ENCODE assay signal across 20 cellular contexts in the genomic region with DNA sequence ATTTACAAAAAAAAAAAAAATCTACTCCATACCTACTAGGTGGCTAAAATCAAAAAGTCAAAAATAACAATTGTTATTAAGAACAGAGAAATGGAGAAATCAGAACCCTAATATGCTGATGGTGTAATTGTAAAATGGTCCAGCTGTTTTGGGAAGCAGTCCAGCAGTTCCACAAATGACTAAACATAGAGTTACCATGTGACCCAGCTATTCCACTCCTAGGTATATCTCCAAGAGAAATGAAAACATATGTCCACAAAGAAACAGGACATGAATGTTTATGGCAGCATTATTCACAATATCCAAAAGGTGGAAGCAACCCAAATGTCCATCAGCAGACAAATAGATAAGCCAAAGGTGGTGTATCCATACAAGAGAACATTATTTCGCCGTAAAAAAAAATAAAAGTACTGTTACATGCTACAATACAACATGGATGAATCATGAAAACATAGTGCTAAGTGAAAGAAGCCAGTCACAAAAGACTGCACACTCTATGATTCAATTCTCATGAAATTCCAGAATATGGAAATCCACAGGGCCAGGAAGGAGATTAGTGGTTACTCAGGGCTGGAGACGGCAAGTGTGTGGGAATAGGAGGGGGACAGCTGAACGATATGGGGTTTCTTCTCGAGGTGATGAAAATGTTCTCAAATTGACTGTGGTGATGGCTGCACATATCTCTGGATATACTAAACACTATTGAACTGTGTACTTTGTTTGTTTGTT. TPM values are rescaled to one million over a fixed set of nuclear protein-coding genes. Genes with fewer than 3 reads are reported as not detected.
A peak's percentile ranks its signal among the peaks of the same experiment; 100 is the strongest.
DNase-seq lines count a peak whose midpoint lies in the region; ATAC-seq and TF ChIP-seq lines count a peak whose summit lies in the region.
"Had no signal": no experiment of that assay in that cellular context is flagged by ENCODE, and none has a peak within 500 bp of the region (broad histone marks: within the 10 kb centered on the region; RNA-seq: fewer than 3 reads in every experiment).

No MANE protein-coding gene starts in this region.

- in situ Hi-C loops in IMR-90 (cut with MboI; ENCODE audit: low sequenced_read_pairs), result no loop called here

- H3K4me1 Mint-ChIP-seq in Calu3 (ENCODE audit: low read depth, unreplicated experiment) (peaks cover 27% of the 10 kb centered on the region), memory B cell (peaks cover 9% of the 10 kb centered on the region)

- H2BK120ac ChIP-seq in IMR-90 (ENCODE audit: low read depth, low read length), result peak overlapping the region; percentile 30; the same call in 1 of the 2 replicates

- H3K4ac ChIP-seq in IMR-90 (ENCODE audit: low read depth, low read length), result no peak overlapping the region

- H3K4me1 ChIP-seq in IMR-90 (ENCODE audit: control insufficient read depth, insufficient read depth, low read length) (peaks cover 16% of the 10 kb centered on the region), fibroblast of lung (ENCODE audit: control insufficient read depth, extremely low read depth, insufficient read depth, low read length) (peaks cover 18% of the 10 kb centered on the region)

- H3K79me1 ChIP-seq in IMR-90 (ENCODE audit: low read depth in 1 of 2, low read length in 2 of 2), result no peaks in the 10 kb centered on the region

- no peak overlapping the region for H2BK15ac ChIP-seq in IMR-90 (ENCODE audit: low read depth, low read length)

- H3K9ac ChIP-seq in IMR-90 (ENCODE audit: low read depth, low read length) (no peak overlapping the region), fibroblast of lung (ENCODE audit: insufficient read depth, low read length) (no peak overlapping the region)
- H3K9ac ChIP-seq: BLaER1 treated with 17β-estradiol and CSF1 and Interleukin-3, amounts not matched to agents 10 nM and 100 nM had no signal

- no peaks in the 10 kb centered on the region for H3K9me3 Mint-ChIP-seq in Calu3 (ENCODE audit: low read depth, unreplicated experiment)
- no peaks in the 10 kb centered on the region for H3K9me3 Mint-ChIP-seq in memory B cell
- H3K9me3 Mint-ChIP-seq: CD8-positive, alpha-beta T cell; IgD-negative memory B cell had no signal

- H3K4me2 ChIP-seq in IMR-90 (ENCODE audit: low read depth, low read length) (no peak overlapping the region), fibroblast of lung (ENCODE audit: extremely low read depth, insufficient read depth, low read length) (no peak overlapping the region)
- H3K4me2 ChIP-seq: BLaER1 treated with 17β-estradiol and CSF1 and Interleukin-3, amounts not matched to agents 10 nM and 100 nM had no signal

- H3K36me3 ChIP-seq in IMR-90 (ENCODE audit: control insufficient read depth, insufficient read depth, low read length), result no peaks in the 10 kb centered on the region
- no peaks in the 10 kb centered on the region for H3K36me3 ChIP-seq in fibroblast of lung (ENCODE audit: control insufficient read depth, insufficient read depth, low read length)
- H3K36me3 ChIP-seq: BLaER1 treated with 17β-estradiol and CSF1 and Interleukin-3, amounts not matched to agents 10 nM and 100 nM; Peyer's patch; SJSA1 had no signal

- POLR2A ChIA-PET in IMR-90 (lab: Charles Lee; ENCODE audit: unreplicated experiment), result no interaction called here

- no peak overlapping the region for H3K18ac ChIP-seq in IMR-90 (ENCODE audit: low read depth, low read length)

- BruUV-seq in Calu3 (replicated peaks; lab: Mats Ljungman, UMichigan) (no TSS peak), IMR-90 (replicated peaks; lab: Mats Ljungman, UMichigan) (no TSS peak)

- no peak overlapping the region for H4K5ac ChIP-seq in IMR-90 (ENCODE audit: low read depth, low read length)

- no peaks in the 10 kb centered on the region for H3K79me2 ChIP-seq in fibroblast of lung (ENCODE audit: control insufficient read depth, insufficient read depth, low read length)

- H3K27me3 Mint-ChIP-seq in Calu3 (ENCODE audit: unreplicated experiment) (no peaks in the 10 kb centered on the region), memory B cell (no peaks in the 10 kb centered on the region)
- H3K27me3 Mint-ChIP-seq: IgD-negative memory B cell had no signal

- H3K36me3 Mint-ChIP-seq in Calu3 (ENCODE audit: insufficient read depth, unreplicated experiment) (no peaks in the 10 kb centered on the region), memory B cell (no peaks in the 10 kb centered on the region)
- H3K36me3 Mint-ChIP-seq: CD8-positive, alpha-beta T cell; IgD-negative memory B cell had no signal

- no peak overlapping the region for H3K14ac ChIP-seq in IMR-90 (replicated peaks; ENCODE audit: low read depth, low read length)

- H2BK5ac ChIP-seq in IMR-90 (ENCODE audit: low read depth, low read length, poor library complexity, severe bottlenecking), result no peak overlapping the region

- no peak overlapping the region for H2AK9ac ChIP-seq in IMR-90 (replicated peaks; ENCODE audit: low read depth, low read length, poor library complexity)

- H3K4me3 Mint-ChIP-seq in Calu3 (ENCODE audit: low read depth, unreplicated experiment), result no peak overlapping the region
- no peak overlapping the region for H3K4me3 Mint-ChIP-seq in memory B cell
- H3K4me3 Mint-ChIP-seq: CD8-positive, alpha-beta T cell; IgD-negative memory B cell had no signal

- H3K4me3 ChIP-seq in IMR-90 (ENCODE audit: insufficient read depth, low read depth, low read length), result no peak overlapping the region
- no peak overlapping the region for H3K4me3 ChIP-seq in fibroblast of lung (replicated peaks in 1 of 4; ENCODE audit: control extremely low read depth in 1 of 4, insufficient read depth in 1 of 4, low read depth in 3 of 4, low read length in 4 of 4)
- H3K4me3 ChIP-seq: BLaER1 treated with 17β-estradiol and CSF1 and Interleukin-3, amounts not matched to agents 10 nM and 100 nM; Peyer's patch; SJSA1 had no signal

- no peaks in the 10 kb centered on the region for H3K27me3 ChIP-seq in IMR-90 (ENCODE audit: control insufficient read depth, insufficient read depth, low read length)
- H3K27me3 ChIP-seq in fibroblast of lung (ENCODE audit: control insufficient read depth, insufficient read depth, low read length), result no peaks in the 10 kb centered on the region
- H3K27me3 ChIP-seq: BLaER1 treated with 17β-estradiol and CSF1 and Interleukin-3, amounts not matched to agents 10 nM and 100 nM; Peyer's patch; SJSA1 had no signal

- peaks cover 11% of the 10 kb centered on the region for H3K9me1 ChIP-seq in IMR-90 (ENCODE audit: insufficient read depth, low read length)

- H4K8ac ChIP-seq in IMR-90 (ENCODE audit: low read depth in 2 of 2, low read length in 2 of 2), result no peak overlapping the region

- no CpG with 5 or more reads among the region's 5 CpGs for WGBS in IMR-90 (ENCODE audit: extremely low coverage in 2 of 2, insufficient read length in 1 of 2), 2 experiments

- no peak overlapping the region for H3K23ac ChIP-seq in IMR-90 (ENCODE audit: low read depth, low read length)

- no peak for TF ChIP-seq POLR2A in IMR-90 (IDR thresholded peaks at IDR 0.05; ENCODE audit: low read depth, low read length)

- DNase-seq in Calu3 (no peak), IMR-90 (no peak), fibroblast of lung (ENCODE audit: low read depth in 2 of 2) (peak; percentile 29 to 72), memory B cell (ENCODE audit: low spot score in 2 of 2) (no peak), left ventricle myocardium superior (no peak), Kasumi-1 (lab: John Stamatoyannopoulos, UW) (no peak)
- DNase-seq in activated CD4-positive, CD25-positive, alpha-beta regulatory T cell treated with anti-CD3 and anti-CD28 coated beads, Interleukin-2, amount 50 U/mL, for 72 hours, result no peak
- DNase-seq: 8988T; CD8-positive, alpha-beta T cell; DMS153; NCI-H1694; NCI-H2081 treated with DMSO at 0.1 percent for 48 hours; NCI-H2171 treated with DMSO at 0.1 percent for 48 hours; NCI-H524 treated with DMSO at 0.1 percent for 48 hours; NCI-H82; Peyer's patch had no signal

- H2AFZ ChIP-seq in IMR-90 (replicated peaks; ENCODE audit: low read length, poor library complexity), result no peak overlapping the region
- no peak overlapping the region for H2AFZ ChIP-seq in fibroblast of lung (ENCODE audit: low read length)

- H3K56ac ChIP-seq in IMR-90 (ENCODE audit: extremely low read depth, insufficient read depth, low read length), result no peak overlapping the region

- CTCF ChIA-PET in Calu3 (lab: Charles Lee) (interaction anchor here (0.6 to 2.4 kb wide), 5 partner anchors 9 to 389 kb away, joined by 3 to 13 read pairs (median 7); no protein-coding TSS in a partner anchor), IMR-90 (lab: Yijun Ruan, JAX) (interaction anchor here (0.6 to 3.7 kb wide), 4 partner anchors 8 to 388 kb away, joined by 4 to 60 read pairs (median 6); no protein-coding TSS in a partner anchor)

- TF ChIP-seq RAD21 in IMR-90 (IDR thresholded peaks at IDR 0.05; ENCODE audit: low read length), result no peak

- 0 out of 2 replicates have a peak overlapping the region, but pooled peaks have one; percentile 51 for H2BK20ac ChIP-seq in IMR-90 (ENCODE audit: low read depth, low read length)

- ATAC-seq in IMR-90 (ENCODE audit: low read depth) (no peak), memory B cell (ENCODE audit: low read depth) (no peak), HG03045 (IDR thresholded peaks at IDR 0.05; ENCODE audit: unreplicated experiment) (no peak), left ventricle myocardium superior (no peak)
- ATAC-seq: CD8-positive, alpha-beta T cell had no signal

- TF ChIP-seq CTCF in Calu3 (IDR thresholded peaks at IDR 0.05; ENCODE audit: unreplicated experiment), result no peak
- TF ChIP-seq CTCF in IMR-90 (conservative IDR thresholded peaks at IDR 0.05; ENCODE audit: low read depth, low read length), result no peak
- no peak for TF ChIP-seq CTCF in fibroblast of lung (conservative IDR thresholded peaks at IDR 0.05 in 1 of 2, IDR thresholded peaks at IDR 0.05 in 1 of 2; ENCODE audit: low read depth in 1 of 2, low read length in 2 of 2)

- dilution Hi-C loops in IMR-90 (cut with HindIII; ENCODE audit: low sequenced_read_pairs, unreplicated experiment), result no loop called here

- no peak overlapping the region for H4K91ac ChIP-seq in IMR-90 (ENCODE audit: insufficient read depth, low read depth, low read length)

- H3K9me3 ChIP-seq in IMR-90 (ENCODE audit: control insufficient read depth, insufficient read depth, low read length) (no peaks in the 10 kb centered on the region), fibroblast of lung (ENCODE audit: control insufficient read depth, insufficient read depth, low read depth, low read length) (no peaks in the 10 kb centered on the region)
- H3K9me3 ChIP-seq: BLaER1 treated with 17β-estradiol and CSF1 and Interleukin-3, amounts not matched to agents 10 nM and 100 nM; Peyer's patch; SJSA1 had no signal

- intact Hi-C loops in Calu3 (cut with micrococcal nuclease; ENCODE audit: unreplicated experiment), result no loop called here
- intact Hi-C loops in IMR-90 (cut with micrococcal nuclease), result no loop called here
- intact Hi-C loops in left ventricle myocardium superior (cut with micrococcal nuclease), result loop anchor here (5.0 kb wide), 1 partner anchor 386 kb away; no protein-coding TSS in a partner anchor

- H3K27ac Mint-ChIP-seq in Calu3 (ENCODE audit: unreplicated experiment) (peak overlapping the region; percentile 26), memory B cell (peak overlapping the region; percentile 26)
- H3K27ac Mint-ChIP-seq: CD8-positive, alpha-beta T cell had no signal

- H3K27ac ChIP-seq in IMR-90 (ENCODE audit: insufficient read depth, low read length), result no peak overlapping the region
- H3K27ac ChIP-seq in fibroblast of lung (ENCODE audit: insufficient read depth, low read length), result no peak overlapping the region
- H3K27ac ChIP-seq: BLaER1 treated with 17β-estradiol and CSF1 and Interleukin-3, amounts not matched to agents 10 nM and 100 nM; Peyer's patch; SJSA1 had no signal

- H2AK5ac ChIP-seq in IMR-90 (ENCODE audit: low read depth, low read length), result no peak overlapping the region; the same call in 1 of the 2 replicates

- no peaks in the 10 kb centered on the region for H4K20me1 ChIP-seq in IMR-90 (ENCODE audit: insufficient read depth, low read length)
- H4K20me1 ChIP-seq in fibroblast of lung (ENCODE audit: control insufficient read depth, extremely low read depth, insufficient read depth, low read length), result no peaks in the 10 kb centered on the region
- H4K20me1 ChIP-seq: BLaER1 treated with 17β-estradiol and CSF1 and Interleukin-3, amounts not matched to agents 10 nM and 100 nM had no signal

RNA-seq across cellular contexts. Expression of a gene that starts 9.1 kb away (rescaled TPM):
- total RNA-seq in Calu3 (2022) (6.9 and 9.6 TPM in 2 replicates), IMR-90 (2012; rRNA removed) (32.8 and 48.9 TPM in 2 replicates), fibroblast of lung (3.6 and 13.7 TPM in 2 replicates), left ventricle myocardium superior (28.7 TPM)
- polyA plus RNA-seq in IMR-90 (2012; rRNA removed) (30.5 and 37.7 TPM in 2 replicates), fibroblast of lung (7.6 and 11.1 TPM in 2 replicates)
- 9.5 and 12.3 TPM in 2 replicates for polyA plus RNA-seq in IMR-90 (2012; cell fraction: cytosol; rRNA removed)
- polyA plus RNA-seq in IMR-90 (2012; cell fraction: nucleus; rRNA removed; ENCODE audit: low replicate concordance), result 70.5 and 136 TPM in 2 replicates
- polyA plus RNA-seq in fibroblast of lung (2012), result 8.0 and 8.6 TPM in 2 replicates
- polyA minus RNA-seq in fibroblast of lung (ENCODE audit: low replicate concordance), result 12.0 and 26.5 TPM in 2 replicates

RNA-seq across cellular contexts. Expression of a gene that starts 23.3 kb away (rescaled TPM):
- total RNA-seq in Calu3 (2022) (20.8 and 21.6 TPM in 2 replicates), IMR-90 (2012; rRNA removed) (24.7 and 29.4 TPM in 2 replicates), fibroblast of lung (4.9 and 10.2 TPM in 2 replicates), left ventricle myocardium superior (8.4 TPM)
- polyA plus RNA-seq in IMR-90 (2012; rRNA removed) (22.8 and 28.8 TPM in 2 replicates), fibroblast of lung (20.0 and 20.7 TPM in 2 replicates)
- polyA plus RNA-seq in IMR-90 (2012; cell fraction: cytosol; rRNA removed), result 12.6 and 23.5 TPM in 2 replicates
- polyA plus RNA-seq in IMR-90 (2012; cell fraction: nucleus; rRNA removed; ENCODE audit: low replicate concordance), result 35.2 and 102 TPM in 2 replicates
- polyA plus RNA-seq in fibroblast of lung (2012), result 10.9 and 11.3 TPM in 2 replicates
- polyA minus RNA-seq in fibroblast of lung (ENCODE audit: low replicate concordance), result 11.0 and 27.8 TPM in 2 replicates

Comparison
In these comparisons a context has a peak if more than half of its experiments do, and no peak if none do; other contexts are left out.
1. DNase-seq: peak in fibroblast of lung (2 of 2); none in Calu3 (single experiment), IMR-90 (single experiment), memory B cell (0 of 2), left ventricle myocardium superior (single experiment), activated CD4-positive, CD25-positive, alpha-beta regulatory T cell treated with anti-CD3 and anti-CD28 coated beads, Interleukin-2, amount 50 U/mL, for 72 hours (single experiment) and Kasumi-1 (0 of 2).